Comparison of ENCODE assay signal across 8 cellular contexts in the genomic region with DNA sequence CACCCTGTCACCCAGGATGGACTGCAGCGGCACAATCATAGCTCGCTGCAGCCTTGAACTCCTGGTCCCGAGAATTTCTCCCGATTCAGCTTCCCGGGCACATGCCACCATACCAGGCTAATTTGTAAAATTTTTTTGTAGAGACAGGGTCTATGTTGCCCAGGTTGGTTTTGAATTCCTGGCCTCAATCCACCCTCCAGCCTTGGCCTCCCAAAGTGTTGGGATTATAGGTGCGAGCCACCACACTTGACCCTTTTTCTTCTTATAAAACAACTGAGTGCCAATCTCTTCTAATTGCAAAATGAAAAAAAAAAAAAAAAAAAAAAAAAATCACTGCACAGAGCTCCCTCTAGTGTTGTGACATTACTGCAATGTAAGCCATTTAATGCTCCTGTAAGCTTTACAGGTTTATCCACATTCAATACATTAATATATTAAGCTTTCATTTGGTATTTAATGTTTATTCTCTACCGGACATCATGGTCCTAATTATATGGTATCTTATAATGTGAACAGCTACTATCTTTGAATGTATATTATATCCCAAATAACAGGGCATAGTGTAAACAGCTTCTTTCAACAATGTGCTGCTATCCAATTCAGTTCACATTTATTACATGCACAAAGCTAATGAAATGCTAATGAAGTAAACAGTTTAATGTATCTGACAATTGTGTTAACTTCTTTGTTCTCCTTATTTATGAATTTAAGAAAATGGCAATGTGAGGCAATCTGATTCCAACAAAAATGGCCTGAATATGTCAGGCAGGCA. TPM values are rescaled to one million over a fixed set of nuclear protein-coding genes. Genes with fewer than 3 reads are reported as not detected.
DNase-seq lines count a peak whose midpoint lies in the region; ATAC-seq and TF ChIP-seq lines count a peak whose summit lies in the region.

No MANE protein-coding gene starts in this region.

- peak overlapping the region in 1 of 2 donors; percentile 14 for H3K27ac Mint-ChIP-seq in stimulated activated naive CD8-positive, alpha-beta T cell treated with anti-CD3 and anti-CD28 coated beads, Interleukin-15, amount 100 ng/mL, for 72 hours

- H4K20me1 ChIP-seq in MM.1S (ENCODE audit: insufficient read depth, low read length) (no peaks in the 10 kb centered on the region), mammary epithelial cell (ENCODE audit: insufficient read depth, low read length) (no peaks in the 10 kb centered on the region)

- in situ Hi-C loops in mammary epithelial cell (cut with MboI; ENCODE audit: low sequenced_read_pairs in 2 of 2), result no loop called here

- H3K27me3 Mint-ChIP-seq in stimulated activated naive CD8-positive, alpha-beta T cell treated with anti-CD3 and anti-CD28 coated beads, Interleukin-15, amount 100 ng/mL, for 72 hours, result no peaks in the 10 kb centered on the region

- H3K4me1 ChIP-seq in MM.1S (ENCODE audit: low read length) (no peaks in the 10 kb centered on the region), mammary epithelial cell (ENCODE audit: insufficient read depth, low read length) (no peaks in the 10 kb centered on the region)

- BruUV-seq in mammary epithelial cell (replicated peaks; lab: Mats Ljungman, UMichigan), result no TSS peak

- CTCF ChIA-PET in mammary epithelial cell (lab: Charles Lee; ENCODE audit: low non-redundant PET), result interaction anchor here (0.6 to 1.3 kb wide), 7 partner anchors 8 to 306 kb away, joined by 3 to 43 read pairs (median 6); no protein-coding TSS in a partner anchor

- H3K9me3 ChIP-seq in MM.1S (replicated peaks; ENCODE audit: insufficient read depth, low read length) (no peaks in the 10 kb centered on the region), mammary epithelial cell (replicated peaks; ENCODE audit: insufficient read depth, low read length) (no peaks in the 10 kb centered on the region)

- intact Hi-C loops in mammary epithelial cell (cut with micrococcal nuclease), result loop anchor here (1.0 to 2.0 kb wide), 3 partner anchors 34 to 155 kb away; a partner anchor contains a TSS

- H3K27me3 ChIP-seq in MM.1S (replicated peaks; ENCODE audit: insufficient read depth, low read length) (no peaks in the 10 kb centered on the region), mammary epithelial cell (ENCODE audit: insufficient read depth, low read length) (no peaks in the 10 kb centered on the region)

- dilution Hi-C loops in mammary epithelial cell (cut with HindIII; ENCODE audit: low sequenced_read_pairs), result loop anchor here (5.0 to 25.0 kb wide), 2 partner anchors 88 to 168 kb away; no protein-coding TSS in a partner anchor

- H3K79me2 ChIP-seq in MM.1S (ENCODE audit: low read length) (no peaks in the 10 kb centered on the region), mammary epithelial cell (ENCODE audit: insufficient read depth, low read length) (no peaks in the 10 kb centered on the region)

- H3K4me1 Mint-ChIP-seq in stimulated activated naive CD8-positive, alpha-beta T cell treated with anti-CD3 and anti-CD28 coated beads, Interleukin-15, amount 100 ng/mL, for 72 hours, result no peaks in the 10 kb centered on the region

- H3K9ac ChIP-seq in MM.1S (ENCODE audit: low read length) (no peak overlapping the region), mammary epithelial cell (ENCODE audit: insufficient read depth, low read length) (no peak overlapping the region)

- H3F3A ChIP-seq in MM.1S (ENCODE audit: insufficient read depth, low read length), result peaks cover 3% of the 10 kb centered on the region

- no peak for ATAC-seq in stimulated activated naive CD8-positive, alpha-beta T cell treated with anti-CD3 and anti-CD28 coated beads, Interleukin-15, amount 100 ng/mL, for 72 hours
- ATAC-seq in GM18519 (IDR thresholded peaks at IDR 0.05; ENCODE audit: low FRiP score, unreplicated experiment), result no peak

- no peak overlapping the region for H3K27ac ChIP-seq in MM.1S (ENCODE audit: low read length)
- H3K27ac ChIP-seq in mammary epithelial cell (ENCODE audit: insufficient read depth, low read depth, low read length), result no peak overlapping the region

- 40% methylated on average over 7 of the region's 7 CpGs for WGBS in mammary epithelial cell (ENCODE audit: low coverage, missing lambda C conversion rate)

- H3K4me3 Mint-ChIP-seq in stimulated activated naive CD8-positive, alpha-beta T cell treated with anti-CD3 and anti-CD28 coated beads, Interleukin-15, amount 100 ng/mL, for 72 hours, result no peak overlapping the region

- TF ChIP-seq CTCF in MM.1S (IDR thresholded peaks at IDR 0.05; ENCODE audit: low read length) (peak; percentile 56), mammary epithelial cell (conservative IDR thresholded peaks at IDR 0.05 in 1 of 2, IDR thresholded peaks at IDR 0.05 in 1 of 2; ENCODE audit: extremely low read depth in 1 of 2, insufficient read depth in 1 of 2, low read depth in 1 of 2, low read length in 2 of 2) (peak; percentile 68 to 70)

- H2AFZ ChIP-seq in MM.1S (ENCODE audit: low read length) (no peak overlapping the region), mammary epithelial cell (ENCODE audit: low read depth, low read length) (no peak overlapping the region)

- no peaks in the 10 kb centered on the region for H3K9me2 ChIP-seq in MM.1S (replicated peaks; ENCODE audit: insufficient read depth, low read length)

- DNase-seq in NCI-H2171 treated with DMSO at 0.1 percent for 48 hours (lab: John Stamatoyannopoulos, UW) (peak; percentile 1), NCI-H2171 (lab: John Stamatoyannopoulos, UW) (no peak), MM.1S (no peak), mammary epithelial cell (no peak), kidney glomerular epithelial cell (lab: John Stamatoyannopoulos, UW) (peak; percentile 24), T-helper 9 cell (no peak)
- no peak for DNase-seq in stimulated activated naive CD8-positive, alpha-beta T cell treated with anti-CD3 and anti-CD28 coated beads, Interleukin-15, amount 100 ng/mL, for 72 hours

- H3K4me2 ChIP-seq in MM.1S (ENCODE audit: low read depth, low read length) (no peak overlapping the region), mammary epithelial cell (ENCODE audit: insufficient read depth, low read depth, low read length) (no peak overlapping the region)

- no peak overlapping the region for H3K4me3 ChIP-seq in MM.1S (ENCODE audit: low read length)
- H3K4me3 ChIP-seq in mammary epithelial cell (replicated peaks in 1 of 3; ENCODE audit: insufficient read depth in 1 of 3, low read depth in 2 of 3, low read length in 3 of 3), result no peak overlapping the region

- H3K36me3 ChIP-seq in MM.1S (replicated peaks; ENCODE audit: insufficient read depth, low read length) (peaks cover 6% of the 10 kb centered on the region; the same call in 1 of the 2 replicates), mammary epithelial cell (ENCODE audit: insufficient read depth, low read length) (peaks cover 27% of the 10 kb centered on the region)

- H3K9me3 Mint-ChIP-seq in stimulated activated naive CD8-positive, alpha-beta T cell treated with anti-CD3 and anti-CD28 coated beads, Interleukin-15, amount 100 ng/mL, for 72 hours, result no peaks in the 10 kb centered on the region

RNA-seq across cellular contexts. Expression of a gene that starts 44.6 kb away (rescaled TPM):
- total RNA-seq in mammary epithelial cell, result 100 to 1,000 TPM; 119 to 217 TPM
- 83.8 TPM for polyA plus RNA-seq in mammary epithelial cell
- 98.0 TPM for polyA minus RNA-seq in mammary epithelial cell

Comparison
In these comparisons a context has a peak if more than half of its experiments do, and no peak if none do; other contexts are left out.
1. DNase-seq: peak in NCI-H2171 treated with DMSO at 0.1 percent for 48 hours (single experiment) and kidney glomerular epithelial cell (single experiment); none in NCI-H2171 (single experiment), MM.1S (single experiment), mammary epithelial cell (single experiment), stimulated activated naive CD8-positive, alpha-beta T cell treated with anti-CD3 and anti-CD28 coated beads, Interleukin-15, amount 100 ng/mL, for 72 hours (0 of 2) and T-helper 9 cell (single experiment).